Comparison of ENCODE assay signal across 1 cellular context in the genomic region with DNA sequence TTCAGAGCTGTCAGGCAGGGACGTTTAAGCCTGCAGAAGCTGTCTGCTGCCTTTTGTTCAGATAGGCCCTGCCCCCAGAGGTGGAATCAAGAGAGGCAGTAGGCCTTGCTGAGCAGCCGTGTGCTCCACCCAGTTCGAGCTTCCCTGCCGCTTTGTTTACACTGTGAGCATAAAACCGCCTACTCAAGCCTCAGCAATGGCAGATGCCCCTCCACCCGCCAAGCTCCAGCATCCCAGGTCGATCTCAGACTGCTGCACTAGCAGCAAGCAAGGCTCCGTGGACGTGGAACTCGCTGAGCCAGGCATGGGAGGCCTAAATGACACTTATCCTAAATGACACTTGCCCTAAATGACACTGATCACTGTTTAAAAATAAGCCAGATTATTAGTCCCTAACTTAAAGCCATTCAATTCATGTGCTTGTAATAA.
TF ChIP-seq lines count a peak whose summit lies in the region.

No MANE protein-coding gene starts in this region.

TF ChIP-seq in K562, 482 proteins besides CTCF, POLR2A, EP300 and RAD21 (continued from another document and continues in another):
- TF ChIP-seq, protein P1, sequence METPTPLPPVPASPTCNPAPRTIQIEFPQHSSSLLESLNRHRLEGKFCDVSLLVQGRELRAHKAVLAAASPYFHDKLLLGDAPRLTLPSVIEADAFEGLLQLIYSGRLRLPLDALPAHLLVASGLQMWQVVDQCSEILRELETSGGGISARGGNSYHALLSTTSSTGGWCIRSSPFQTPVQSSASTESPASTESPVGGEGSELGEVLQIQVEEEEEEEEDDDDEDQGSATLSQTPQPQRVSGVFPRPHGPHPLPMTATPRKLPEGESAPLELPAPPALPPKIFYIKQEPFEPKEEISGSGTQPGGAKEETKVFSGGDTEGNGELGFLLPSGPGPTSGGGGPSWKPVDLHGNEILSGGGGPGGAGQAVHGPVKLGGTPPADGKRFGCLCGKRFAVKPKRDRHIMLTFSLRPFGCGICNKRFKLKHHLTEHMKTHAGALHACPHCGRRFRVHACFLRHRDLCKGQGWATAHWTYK (CRISPR knock-in tag; IDR thresholded peaks at IDR 0.05) = peak; percentile 32; the same call in 1 of the 2 replicates
- TF ChIP-seq ZNF561 (CRISPR knock-in tag; conservative IDR thresholded peaks at IDR 0.05) = no peak
- no peak for TF ChIP-seq NUFIP1 (IDR thresholded peaks at IDR 0.05; ENCODE audit: partially characterized antibody)
- no peak for TF ChIP-seq ZBTB40 (IDR thresholded peaks at IDR 0.05)
- no peak for TF ChIP-seq ZBTB40 (CRISPR knock-in tag; IDR thresholded peaks at IDR 0.05)
- no peak for TF ChIP-seq ESRRA (IDR thresholded peaks at IDR 0.05; ENCODE audit: borderline replicate concordance, low read depth)
- no peak for TF ChIP-seq ZBTB5 (IDR thresholded peaks at IDR 0.05)
- no peak for TF ChIP-seq FOXP1 (CRISPR knock-in tag; IDR thresholded peaks at IDR 0.05)
- TF ChIP-seq TCF3 (CRISPR knock-in tag; IDR thresholded peaks at IDR 0.05) = no peak
- no peak for TF ChIP-seq DMBX1 (CRISPR knock-in tag; IDR thresholded peaks at IDR 0.05; ENCODE audit: borderline replicate concordance)
- TF ChIP-seq CBX1 (IDR thresholded peaks at IDR 0.05; ENCODE audit: low read depth) = no peak
- no peak for TF ChIP-seq ZBTB33 (CRISPR knock-in tag; IDR thresholded peaks at IDR 0.05)
- no peak for TF ChIP-seq ILK (tag; IDR thresholded peaks at IDR 0.05; ENCODE audit: borderline replicate concordance, low read depth)
- no peak for TF ChIP-seq U2AF1 (optimal IDR thresholded peaks at IDR 0.05; ENCODE audit: low read depth, low read length)
- TF ChIP-seq, protein P2, sequence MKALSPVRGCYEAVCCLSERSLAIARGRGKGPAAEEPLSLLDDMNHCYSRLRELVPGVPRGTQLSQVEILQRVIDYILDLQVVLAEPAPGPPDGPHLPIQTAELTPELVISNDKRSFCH (CRISPR knock-in tag; IDR thresholded peaks at IDR 0.05) = no peak
- TF ChIP-seq, protein P2 (tag; IDR thresholded peaks at IDR 0.05) = no peak
- no peak for TF ChIP-seq CSDE1 (IDR thresholded peaks at IDR 0.05)
- TF ChIP-seq TCF15 (CRISPR knock-in tag; IDR thresholded peaks at IDR 0.05) = no peak
- TF ChIP-seq ARID2 (IDR thresholded peaks at IDR 0.05) = no peak
- TF ChIP-seq, protein P3, sequence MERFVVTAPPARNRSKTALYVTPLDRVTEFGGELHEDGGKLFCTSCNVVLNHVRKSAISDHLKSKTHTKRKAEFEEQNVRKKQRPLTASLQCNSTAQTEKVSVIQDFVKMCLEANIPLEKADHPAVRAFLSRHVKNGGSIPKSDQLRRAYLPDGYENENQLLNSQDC (CRISPR knock-in tag; IDR thresholded peaks at IDR 0.05) = no peak
- TF ChIP-seq RBM34 (IDR thresholded peaks at IDR 0.05; ENCODE audit: borderline replicate concordance, insufficient read depth, low read length) = no peak
- TF ChIP-seq TCF7 (IDR thresholded peaks at IDR 0.05; ENCODE audit: borderline replicate concordance) = no peak
- TF ChIP-seq MGA (IDR thresholded peaks at IDR 0.05) = peak; percentile 55
